27 cellular contexts compared by ENCODE assay signal in the genomic region with DNA sequence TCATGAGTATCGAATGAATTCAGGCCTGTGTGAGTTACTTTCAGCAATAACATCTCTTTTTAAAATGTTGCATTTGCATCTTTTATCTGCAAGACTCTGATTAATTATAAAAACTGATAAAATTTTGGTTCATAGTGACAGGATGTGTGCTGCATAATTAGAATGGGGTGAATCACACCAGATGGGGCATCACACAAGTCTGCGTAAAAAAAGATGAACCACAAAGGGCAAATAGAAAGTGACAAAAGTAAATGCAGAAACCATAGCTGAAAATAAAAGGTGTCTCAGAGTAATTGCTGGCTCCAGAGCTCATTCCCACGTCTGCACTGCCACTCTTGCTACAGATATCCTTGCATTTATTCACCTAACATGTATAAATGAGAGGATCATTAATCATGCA.
DNase-seq lines count a peak whose midpoint lies in the region; ATAC-seq, FAIRE-seq and TF ChIP-seq lines count a peak whose summit lies in the region.
"Had no signal": no experiment of that assay in that cellular context is flagged by ENCODE, and none has a peak within 500 bp of the region (broad histone marks: within the 10 kb centered on the region; RNA-seq: fewer than 3 reads in every experiment).

No MANE protein-coding gene starts in this region.

- H3K9me3 Mint-ChIP-seq in activated T-cell treated with anti-CD3 and anti-CD28 coated beads, Interleukin-2, amount 50 U/mL, for 4 hours: no peaks in the 10 kb centered on the region
- no peaks in the 10 kb centered on the region for H3K9me3 Mint-ChIP-seq in stimulated activated naive CD8-positive, alpha-beta T cell treated with anti-CD3 and anti-CD28 coated beads, Interleukin-15, Interleukin-2, amounts not matched to agents 100 ng/mL and 50 ng/mL, for 24 hours
- no peaks in the 10 kb centered on the region for H3K9me3 Mint-ChIP-seq in GM23338
- H3K9me3 Mint-ChIP-seq: activated naive CD4-positive, alpha-beta T cell treated with anti-CD3 and anti-CD28 coated beads, Interleukin-2, amount 50 U/mL, for 24 hours; activated T-helper 2 cell treated with anti-CD3 and anti-CD28 coated beads, Interferon-gamma antibody, Interleukin-2, Interleukin-4, amounts not matched to agents 10 μg/mL and 5 μg/mL and 100 μg/mL, durations not matched to agents 14 hours and 24 hours and 36 hours; nephron progenitor cell had no signal

- CTCF ChIA-PET in HCT116 (lab: Charles Lee): no interaction called here

- no peaks in the 10 kb centered on the region for H3K36me3 Mint-ChIP-seq in activated T-cell treated with anti-CD3 and anti-CD28 coated beads, Interleukin-2, amount 50 U/mL, for 4 hours (ENCODE audit: insufficient read depth)
- no peaks in the 10 kb centered on the region for H3K36me3 Mint-ChIP-seq in stimulated activated naive CD8-positive, alpha-beta T cell treated with anti-CD3 and anti-CD28 coated beads, Interleukin-15, Interleukin-2, amounts not matched to agents 100 ng/mL and 50 ng/mL, for 24 hours (ENCODE audit: low read depth)
- no peaks in the 10 kb centered on the region for H3K36me3 Mint-ChIP-seq in GM23338 (ENCODE audit: low read depth)
- H3K36me3 Mint-ChIP-seq: activated naive CD4-positive, alpha-beta T cell treated with anti-CD3 and anti-CD28 coated beads, Interleukin-2, amount 50 U/mL, for 24 hours; CD4-positive, alpha-beta memory T cell had no signal

- no peak for TF ChIP-seq POLR2A in HCT116 (IDR thresholded peaks at IDR 0.05; ENCODE audit: borderline replicate concordance, extremely low read depth, insufficient read depth, insufficient read length)

- no peak for TF ChIP-seq CTCF in HCT116 (IDR thresholded peaks at IDR 0.05 in 2 of 3, conservative IDR thresholded peaks at IDR 0.05 in 1 of 3; ENCODE audit: borderline replicate concordance in 1 of 3, insufficient read depth in 1 of 3, low read depth in 2 of 3, low read length in 2 of 3)
- no peak for TF ChIP-seq CTCF in bronchial epithelial cell (IDR thresholded peaks at IDR 0.05; ENCODE audit: insufficient read depth, low read length, severe bottlenecking)
- no peak for TF ChIP-seq CTCF in GM23338 (conservative IDR thresholded peaks at IDR 0.05; ENCODE audit: low read depth in 2 of 2)

- intact Hi-C loops in HCT116 (cut with micrococcal nuclease): no loop called here

- H3K4me1 ChIP-seq in HCT116 (ENCODE audit: control insufficient read depth in 1 of 2, insufficient read depth in 2 of 2, low read length in 2 of 2) (peaks cover 9 to 15% of the 10 kb centered on the region in 2 experiments), GM23338 (ENCODE audit: insufficient read depth) (no peaks in the 10 kb centered on the region), SJCRH30 (no peaks in the 10 kb centered on the region)

- H3K4me1 Mint-ChIP-seq in activated T-cell treated with anti-CD3 and anti-CD28 coated beads, Interleukin-2, amount 50 U/mL, for 4 hours (ENCODE audit: low read depth): peaks cover 4% of the 10 kb centered on the region
- peaks cover 15% of the 10 kb centered on the region for H3K4me1 Mint-ChIP-seq in stimulated activated naive CD8-positive, alpha-beta T cell treated with anti-CD3 and anti-CD28 coated beads, Interleukin-15, Interleukin-2, amounts not matched to agents 100 ng/mL and 50 ng/mL, for 24 hours (ENCODE audit: low read depth)
- no peaks in the 10 kb centered on the region; the same call in 2 of the 3 replicates for H3K4me1 Mint-ChIP-seq in GM23338
- H3K4me1 Mint-ChIP-seq: activated naive CD4-positive, alpha-beta T cell treated with anti-CD3 and anti-CD28 coated beads, Interleukin-2, amount 50 U/mL, for 24 hours; CD4-positive, alpha-beta memory T cell had no signal

- H3K27ac ChIP-seq in HCT116 (ENCODE audit: low read depth, low read length): peak overlapping the region; percentile 39; the same call in 1 of the 2 replicates
- H3K27ac ChIP-seq in GM23338 (ENCODE audit: low read depth): no peak overlapping the region
- no peak overlapping the region for H3K27ac ChIP-seq in SJCRH30
- H3K27ac ChIP-seq: thoracic aorta had no signal

- no peaks in the 10 kb centered on the region for H4K20me1 ChIP-seq in HCT116 (ENCODE audit: insufficient read depth)
- H4K20me1 ChIP-seq in GM23338 (replicated peaks; ENCODE audit: insufficient read depth): no peaks in the 10 kb centered on the region

- FAIRE-seq in bronchial epithelial cell (lab: Jason Lieb, UNC): no peak
- FAIRE-seq: D721Med had no signal

- POLR2A ChIA-PET in HCT116 (lab: Charles Lee): interaction anchor here (0.6 kb wide), 1 partner anchor 1180 kb away, joined by 3 read pairs; no protein-coding TSS in a partner anchor

- TF ChIP-seq RAD21 in HCT116 (IDR thresholded peaks at IDR 0.05; ENCODE audit: low read depth): no peak

- H3K36me3 ChIP-seq in HCT116 (ENCODE audit: control insufficient read depth in 1 of 2, insufficient read depth in 2 of 2, low read length in 2 of 2) (no peaks in the 10 kb centered on the region), bronchial epithelial cell (ENCODE audit: control insufficient read depth, insufficient read depth, low read length) (no peaks in the 10 kb centered on the region), GM23338 (ENCODE audit: insufficient read depth) (no peaks in the 10 kb centered on the region), SJCRH30 (no peaks in the 10 kb centered on the region)
- H3K36me3 ChIP-seq: thoracic aorta had no signal

- H2AFZ ChIP-seq in HCT116 (ENCODE audit: low read depth, low read length, poor library complexity, severe bottlenecking): peak overlapping the region; percentile 69
- no peak overlapping the region for H2AFZ ChIP-seq in GM23338

- no peak for DNase-seq in activated T-cell treated with anti-CD3 and anti-CD28 coated beads, Interleukin-2, amount 50 U/mL, for 4 hours
- DNase-seq in activated T-cell treated with anti-CD3 and anti-CD28 coated beads, Interleukin-2, amount 50 U/mL, for 1 hour: no peak
- DNase-seq in HCT116 (ENCODE audit: low read depth, low spot score) (no peak), bronchial epithelial cell (ENCODE audit: low read depth) (peak; percentile 33), GM23338 (ENCODE audit: low spot score) (no peak), SJCRH30 (no peak)
- DNase-seq in NK-92 treated with Interleukin-12 subunit alpha and Interleukin-12 subunit beta, amount 100 ng/mL, for 24 hours (lab: John Stamatoyannopoulos, UW): no peak
- DNase-seq: activated CD4-positive, alpha-beta T cell treated with anti-CD3 and anti-CD28 coated beads, Interleukin-2, amount 50 U/mL, for 4 hours; AML-193; anterior cingulate cortex; CD4-positive, alpha-beta memory T cell; cortex of kidney; effector memory CD4-positive, alpha-beta T cell; erythroblast; glutamatergic neuron; IMR-90; NCI-H1694; nephron progenitor cell; RPMI8226; stimulated activated naive CD4-positive, alpha-beta T cell treated with Interleukin-2 at 50 U/mL for 16 hours; T-helper 1 cell had no signal

- ATAC-seq in activated T-cell treated with anti-CD3 and anti-CD28 coated beads, Interleukin-2, amount 50 U/mL, for 4 hours: peak; percentile 66 to 75
- peak; percentile 49 for ATAC-seq in HCT116
- no peak for ATAC-seq in GM23338
- ATAC-seq: WTC11 had no signal

- H3K9me2 ChIP-seq in HCT116 (ENCODE audit: insufficient read depth): no peaks in the 10 kb centered on the region
- H3K9me2 ChIP-seq in GM23338 (ENCODE audit: insufficient read depth): no peaks in the 10 kb centered on the region

- no peak overlapping the region for H3K4me3 Mint-ChIP-seq in activated T-cell treated with anti-CD3 and anti-CD28 coated beads, Interleukin-2, amount 50 U/mL, for 4 hours
- H3K4me3 Mint-ChIP-seq in stimulated activated naive CD8-positive, alpha-beta T cell treated with anti-CD3 and anti-CD28 coated beads, Interleukin-15, Interleukin-2, amounts not matched to agents 100 ng/mL and 50 ng/mL, for 24 hours: no peak overlapping the region
- no peak overlapping the region for H3K4me3 Mint-ChIP-seq in GM23338
- H3K4me3 Mint-ChIP-seq: activated naive CD4-positive, alpha-beta T cell treated with anti-CD3 and anti-CD28 coated beads, Interleukin-2, amount 50 U/mL, for 24 hours; CD4-positive, alpha-beta memory T cell; nephron progenitor cell; WTC11 had no signal

- H3K4me3 ChIP-seq in HCT116 (replicated peaks in 1 of 2; ENCODE audit: low read depth in 1 of 2, low read length in 2 of 2): peak overlapping the region in 1 of 2 experiments; percentile 26; a peak in 1 of 4 replicates
- no peak overlapping the region for H3K4me3 ChIP-seq in bronchial epithelial cell (ENCODE audit: low read depth, low read length)
- no peak overlapping the region for H3K4me3 ChIP-seq in GM23338
- H3K4me3 ChIP-seq in SJCRH30: no peak overlapping the region
- H3K4me3 ChIP-seq: thoracic aorta had no signal

- H3K27me3 ChIP-seq in HCT116 (ENCODE audit: insufficient read depth, low read length) (no peaks in the 10 kb centered on the region), bronchial epithelial cell (ENCODE audit: control insufficient read depth, insufficient read depth, low read length) (no peaks in the 10 kb centered on the region), GM23338 (ENCODE audit: insufficient read depth) (no peaks in the 10 kb centered on the region), SJCRH30 (no peaks in the 10 kb centered on the region; the same call in 1 of the 2 replicates)

- no peaks in the 10 kb centered on the region for H3K9me3 ChIP-seq in HCT116 (ENCODE audit: control insufficient read depth in 1 of 2, insufficient read depth in 1 of 2, low read depth in 1 of 2, low read length in 2 of 2)
- H3K9me3 ChIP-seq in SJCRH30 (replicated peaks): no peaks in the 10 kb centered on the region
- H3K9me3 ChIP-seq: thoracic aorta had no signal

- no peaks in the 10 kb centered on the region for H3K27me3 Mint-ChIP-seq in activated T-cell treated with anti-CD3 and anti-CD28 coated beads, Interleukin-2, amount 50 U/mL, for 4 hours (ENCODE audit: low read depth)
- H3K27me3 Mint-ChIP-seq in stimulated activated naive CD8-positive, alpha-beta T cell treated with anti-CD3 and anti-CD28 coated beads, Interleukin-15, Interleukin-2, amounts not matched to agents 100 ng/mL and 50 ng/mL, for 24 hours: peaks cover 3% of the 10 kb centered on the region
- no peaks in the 10 kb centered on the region for H3K27me3 Mint-ChIP-seq in GM23338 (ENCODE audit: insufficient read depth, low read depth, poor library complexity)
- H3K27me3 Mint-ChIP-seq: activated naive CD4-positive, alpha-beta T cell treated with anti-CD3 and anti-CD28 coated beads, Interleukin-2, amount 50 U/mL, for 24 hours had no signal

- H3F3A ChIP-seq in GM23338 (replicated peaks; ENCODE audit: low read depth): no peaks in the 10 kb centered on the region

- BruUV-seq in HCT116 (replicated peaks; lab: Mats Ljungman, UMichigan): no TSS peak

- no peaks in the 10 kb centered on the region for H3K79me2 ChIP-seq in HCT116 (ENCODE audit: insufficient read depth, low read length)
- no peaks in the 10 kb centered on the region for H3K79me2 ChIP-seq in GM23338 (replicated peaks; ENCODE audit: insufficient read depth)

- no peak overlapping the region for H3K9ac ChIP-seq in HCT116 (ENCODE audit: low read length)

- H3K4me2 ChIP-seq in HCT116 (ENCODE audit: low read length) (peak overlapping the region; percentile 64), GM23338 (no peak overlapping the region)

- RAD21 ChIA-PET in HCT116 (lab: Charles Lee; ENCODE audit: low non-redundant PET in 1 of 2, low total read pairs in 2 of 2, uncharacterized antibody in 2 of 2, unreplicated experiment in 2 of 2): no interaction called here

- peak overlapping the region; percentile 72 for H3K27ac Mint-ChIP-seq in stimulated activated naive CD8-positive, alpha-beta T cell treated with anti-CD3 and anti-CD28 coated beads, Interleukin-15, Interleukin-2, amounts not matched to agents 100 ng/mL and 50 ng/mL, for 24 hours
- H3K27ac Mint-ChIP-seq in GM23338: no peak overlapping the region
- H3K27ac Mint-ChIP-seq: activated naive CD4-positive, alpha-beta T cell treated with anti-CD3 and anti-CD28 coated beads, Interleukin-2, amount 50 U/mL, for 24 hours; activated T-helper 2 cell treated with anti-CD3 and anti-CD28 coated beads, Interferon-gamma antibody, Interleukin-2, Interleukin-4, amounts not matched to agents 10 μg/mL and 5 μg/mL and 100 μg/mL, durations not matched to agents 14 hours and 24 hours and 36 hours; CD4-positive, alpha-beta memory T cell; nephron progenitor cell; WTC11 had no signal
